Comparison of ENCODE assay signal across 8 cellular contexts in genomic region chr17:4555863-4556646, GRCh38. TPM values are rescaled to one million over a fixed set of nuclear protein-coding genes. Genes with fewer than 3 reads are reported as not detected.
DNase-seq lines count a peak whose midpoint lies in the region; ATAC-seq and TF ChIP-seq lines count a peak whose summit lies in the region.

No MANE protein-coding gene starts in this region.

- CTCF ChIA-PET in HEK293 (lab: Yijun Ruan, JAX), result interaction anchor here (0.5 to 4.2 kb wide), 5 partner anchors 9 to 134 kb away, joined by 3 to 32 read pairs (median 4); no protein-coding TSS in a partner anchor
- CTCF ChIA-PET in WTC11 (lab: Charles Lee), result interaction anchor here (0.6 to 3.1 kb wide), 8 partner anchors 11 to 356 kb away, joined by 3 to 22 read pairs (median 4); partner anchors contain the start of gene C17orf107

- no peaks in the 10 kb centered on the region for H3K9me2 ChIP-seq in hepatocyte (replicated peaks; ENCODE audit: insufficient read depth)

- no peaks in the 10 kb centered on the region for H3K27me3 ChIP-seq in hepatocyte
- H3K27me3 ChIP-seq in smooth muscle cell (ENCODE audit: low read depth), result no peaks in the 10 kb centered on the region

- peaks cover 24% of the 10 kb centered on the region for H3K36me3 Mint-ChIP-seq in WTC11

- H4K20me1 ChIP-seq in hepatocyte (ENCODE audit: insufficient read depth, poor library complexity, severe bottlenecking) (no peaks in the 10 kb centered on the region), smooth muscle cell (ENCODE audit: low read depth) (no peaks in the 10 kb centered on the region)

- H3K36me3 ChIP-seq in HEK293 (ENCODE audit: control insufficient read depth in 2 of 2, insufficient read depth in 1 of 2, low read length in 2 of 2) (peaks cover 20 to 34% of the 10 kb centered on the region in 2 experiments; a peak in 2 of 3 replicates), hepatocyte (replicated peaks; ENCODE audit: insufficient read depth, low read depth) (no peaks in the 10 kb centered on the region), smooth muscle cell (ENCODE audit: low read depth) (no peaks in the 10 kb centered on the region)

- H3K79me2 ChIP-seq in hepatocyte, result peaks cover 21% of the 10 kb centered on the region
- peaks cover 18% of the 10 kb centered on the region for H3K79me2 ChIP-seq in smooth muscle cell (ENCODE audit: low read depth)

- ATAC-seq in WTC11, result peak; percentile 6
- ATAC-seq in GM21528 (IDR thresholded peaks at IDR 0.05; ENCODE audit: low FRiP score, unreplicated experiment), result no peak

- POLR2A ChIA-PET in HEK293 (lab: Yijun Ruan, JAX), result interaction anchor here (0.5 to 1.6 kb wide), 16 partner anchors 9 to 442 kb away, joined by 3 to 16 read pairs (median 4); partner anchors contain the start of genes CYB5D2, KIF1C, SPNS2 and ZZEF1
- POLR2A ChIA-PET in WTC11 (lab: Charles Lee), result interaction anchor here (1.0 kb wide), 1 partner anchor 18 kb away, joined by 3 read pairs; no protein-coding TSS in a partner anchor

- H3K27ac ChIP-seq in HEK293 (ENCODE audit: extremely low read depth, low read depth, low read length) (peak overlapping the region; percentile 75), hepatocyte (peak overlapping the region; percentile 90), smooth muscle cell (ENCODE audit: low read depth) (peak overlapping the region; percentile 48)

- H3K9me3 ChIP-seq in HEK293 (ENCODE audit: control insufficient read depth, insufficient read depth, low read depth, low read length) (no peaks in the 10 kb centered on the region), hepatocyte (ENCODE audit: low read depth) (no peaks in the 10 kb centered on the region), smooth muscle cell (replicated peaks; ENCODE audit: low read depth) (no peaks in the 10 kb centered on the region)

- peaks cover 2% of the 10 kb centered on the region; the same call in 1 of the 2 replicates for H3K27me3 Mint-ChIP-seq in WTC11 (ENCODE audit: low read depth)

- DNase-seq in WTC11 (ENCODE audit: low spot score), result no peak
- DNase-seq in hepatocyte (ENCODE audit: low spot score), result no peak
- no peak for DNase-seq in smooth muscle cell (lab: John Stamatoyannopoulos, UW; ENCODE audit: unreplicated experiment)
- no peak for DNase-seq in NCI-H774 (lab: John Stamatoyannopoulos, UW)
- DNase-seq in inferior parietal cortex (ENCODE audit: extremely low spot score), result no peak
- no peak for DNase-seq in NCI-H2171 treated with DMSO at 0.1 percent for 48 hours (lab: John Stamatoyannopoulos, UW)

- H3K4me2 ChIP-seq in hepatocyte, result peak overlapping the region; percentile 90
- peak overlapping the region; percentile 98 for H3K4me2 ChIP-seq in smooth muscle cell

- peak overlapping the region; percentile 89 for H2AFZ ChIP-seq in hepatocyte
- peak overlapping the region; percentile 87 for H2AFZ ChIP-seq in smooth muscle cell (ENCODE audit: low read depth)

- no peaks in the 10 kb centered on the region for H3F3A ChIP-seq in smooth muscle cell (ENCODE audit: low read depth)

- H3K4me1 ChIP-seq in HEK293 (ENCODE audit: control insufficient read depth, insufficient read depth, low read length) (peaks cover 6% of the 10 kb centered on the region; the same call in 1 of the 2 replicates), hepatocyte (ENCODE audit: insufficient read depth) (peaks cover 14% of the 10 kb centered on the region), smooth muscle cell (ENCODE audit: low read depth) (peaks cover 17% of the 10 kb centered on the region)

- peak overlapping the region; percentile 73 for H3K4me3 ChIP-seq in HEK293 (ENCODE audit: low read depth, low read length)
- H3K4me3 ChIP-seq in hepatocyte, result peak overlapping the region; percentile 79
- peak overlapping the region; percentile 67 for H3K4me3 ChIP-seq in smooth muscle cell

- WGBS in hepatocyte (ENCODE audit: low lambda C conversion rate, missing lambda C conversion rate), result 75% methylated on average over 15 of the region's 15 CpGs
- 67% methylated on average over 15 of the region's 15 CpGs for WGBS in smooth muscle cell (ENCODE audit: low lambda C conversion rate)

- peak overlapping the region; percentile 78 for H3K4me3 Mint-ChIP-seq in WTC11

- peak overlapping the region; percentile 95 for H3K27ac Mint-ChIP-seq in WTC11

- H3K4me1 Mint-ChIP-seq in WTC11, result peaks cover 33% of the 10 kb centered on the region

- H3K9me3 Mint-ChIP-seq in WTC11, result no peaks in the 10 kb centered on the region

- H3K9ac ChIP-seq in smooth muscle cell (ENCODE audit: low read depth), result peak overlapping the region; percentile 59

- TF ChIP-seq CTCF in HEK293 (tag by site-specific recombination; IDR thresholded peaks at IDR 0.05) (no peak), WTC11 (IDR thresholded peaks at IDR 0.05) (no peak), hepatocyte (IDR thresholded peaks at IDR 0.05; ENCODE audit: poor library complexity) (no peak), smooth muscle cell (IDR thresholded peaks at IDR 0.05; ENCODE audit: borderline replicate concordance, insufficient read depth, poor library complexity, severe bottlenecking) (no peak)

TF ChIP-seq in HEK293, 187 proteins besides CTCF, POLR2A, EP300 and RAD21:
- TF ChIP-seq ZFHX2 (tag by site-specific recombination; conservative IDR thresholded peaks at IDR 0.05), result peak; percentile 47
- TF ChIP-seq ELK4 (IDR thresholded peaks at IDR 0.05; ENCODE audit: borderline replicate concordance, low read depth, low read length), result no peak
- peak; percentile 50; the same call in 1 of the 2 replicates for TF ChIP-seq EGR2 (tag by site-specific recombination; IDR thresholded peaks at IDR 0.05; ENCODE audit: low read depth)
- TF ChIP-seq ZNF335 (tag by site-specific recombination; conservative IDR thresholded peaks at IDR 0.05), result peak; percentile 8; the same call in 1 of the 2 replicates
- TF ChIP-seq ZNF600 (tag by site-specific recombination; IDR thresholded peaks at IDR 0.05), result 0 out of 2 replicates have a peak, but pooled peaks have one; percentile 20
TF ChIP-seq in HEK293: peak in this region for 4.

TF ChIP-seq in WTC11, 78 proteins besides CTCF, POLR2A, EP300 and RAD21 (continues in another document):
- no peak for TF ChIP-seq HMGA2 (CRISPR knock-in tag; IDR thresholded peaks at IDR 0.05)
- no peak for TF ChIP-seq ETV6 (CRISPR knock-in tag; IDR thresholded peaks at IDR 0.05)
- no peak for TF ChIP-seq TEAD1 (CRISPR knock-in tag; IDR thresholded peaks at IDR 0.05)
- no peak for TF ChIP-seq PRRX2 (CRISPR knock-in tag; IDR thresholded peaks at IDR 0.05)
- TF ChIP-seq ZNF532 (CRISPR knock-in tag; IDR thresholded peaks at IDR 0.05; ENCODE audit: borderline replicate concordance), result no peak
- no peak for TF ChIP-seq MYBL2 (CRISPR knock-in tag; IDR thresholded peaks at IDR 0.05)
- no peak for TF ChIP-seq OVOL2 (CRISPR knock-in tag; IDR thresholded peaks at IDR 0.05; ENCODE audit: borderline replicate concordance)

RNA-seq across cellular contexts. Expression of gene MYBBP1A, which starts 0.9 kb away (rescaled TPM):
- total RNA-seq in WTC11 (2021), result 108 to 163 TPM (median 118 TPM) in 3 replicates
- total RNA-seq in hepatocyte, result 17.9 and 23.7 TPM in 2 replicates
- 44.1 and 46.5 TPM in 2 replicates for polyA plus RNA-seq in hepatocyte
- total RNA-seq in smooth muscle cell, result 14.3 and 18.1 TPM in 2 replicates
- polyA plus RNA-seq in smooth muscle cell, result 28.1 and 33.5 TPM in 2 replicates

RNA-seq across cellular contexts. Expression of gene GGT6, which starts 4.3 kb away (rescaled TPM):
- total RNA-seq in WTC11 (2021) (0.07 to 0.37 TPM (median 0.18 TPM) in 3 replicates), hepatocyte (0.32 TPM in 1 of 2 replicates, not detected in the other), smooth muscle cell (0.27 and 0.76 TPM in 2 replicates)
- polyA plus RNA-seq in hepatocyte (not detected in 2 replicates), smooth muscle cell (not detected in 2 replicates)

RNA-seq across cellular contexts. Expression of gene SMTNL2, which starts 28.3 kb away (rescaled TPM):
- 2.7 to 3.8 TPM (median 3.8 TPM) in 3 replicates for total RNA-seq in WTC11 (2021)
- total RNA-seq in hepatocyte, result 41.5 and 56.8 TPM in 2 replicates
- polyA plus RNA-seq in hepatocyte, result 106 TPM in 2 replicates
- total RNA-seq in smooth muscle cell, result 5.0 and 5.1 TPM in 2 replicates
- polyA plus RNA-seq in smooth muscle cell, result 8.3 and 14.8 TPM in 2 replicates

RNA-seq across cellular contexts. Expression of gene SPNS2, which starts 57.4 kb away (rescaled TPM):
- 0.87 to 1.4 TPM (median 1.3 TPM) in 3 replicates for total RNA-seq in WTC11 (2021)
- total RNA-seq in hepatocyte, result 5.6 and 8.3 TPM in 2 replicates
- 10.3 and 13.4 TPM in 2 replicates for polyA plus RNA-seq in hepatocyte
- total RNA-seq in smooth muscle cell, result 15.9 and 16.5 TPM in 2 replicates
- 5.1 and 44.1 TPM in 2 replicates for polyA plus RNA-seq in smooth muscle cell
